In the genomic region with DNA sequence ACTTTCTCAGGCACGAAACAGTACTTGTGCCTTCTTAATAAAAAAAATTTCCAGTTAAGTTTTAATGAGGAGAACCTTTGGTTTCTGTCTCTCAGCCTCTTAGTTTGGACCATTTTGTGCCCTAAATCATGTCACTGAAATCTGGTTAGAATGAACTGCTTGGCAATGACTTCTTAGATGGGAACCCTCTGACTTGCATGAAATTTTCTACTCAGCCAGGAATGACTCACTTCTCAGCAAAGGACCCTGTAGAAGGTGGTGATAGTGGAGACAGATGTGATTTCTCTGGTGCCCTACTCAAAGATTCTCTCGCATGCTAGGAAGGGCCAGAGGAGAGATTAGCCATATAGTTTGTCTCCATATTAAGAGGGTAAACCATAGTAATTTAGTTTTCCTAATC, we compare ENCODE assay signal across 29 cellular contexts. TPM values are rescaled to one million over a fixed set of nuclear protein-coding genes. Genes with fewer than 3 reads are reported as not detected.
DNase-seq lines count a peak whose midpoint lies in the region; ATAC-seq and TF ChIP-seq lines count a peak whose summit lies in the region.
"Had no signal": no experiment of that assay in that cellular context is flagged by ENCODE, and none has a peak within 500 bp of the region (broad histone marks: within the 10 kb centered on the region; RNA-seq: fewer than 3 reads in every experiment).

No MANE protein-coding gene starts in this region.

- peak in 1 of 2 donors; percentile 40 for DNase-seq in cardiac muscle cell (ENCODE audit: low read depth in 1 of 2, low spot score in 1 of 2)
- DNase-seq in Right ventricle myocardium superior: no peak
- DNase-seq in adrenal gland: peak in 1 of 7 donors; percentile 19
- DNase-seq in foreskin fibroblast: peak; percentile 58 to 70
- no peak for DNase-seq in stimulated activated CD8-positive, alpha-beta memory T cell treated with anti-CD3 and anti-CD28 coated beads, Interleukin-4, amount 100 ng/mL, for 48 hours
- DNase-seq in upper lobe of right lung: no peak
- DNase-seq in activated CD4-positive, alpha-beta T cell treated with anti-CD3 and anti-CD28 coated beads, Interleukin-2, amount 50 U/mL, for 1 hour: no peak
- DNase-seq: 8988T; activated CD4-positive, CD25-positive, alpha-beta regulatory T cell; activated CD8-positive, alpha-beta T cell treated with anti-CD3 and anti-CD28 coated beads, Interleukin-2, amount 10 ng/mL, durations not matched to agents 7 days and 5 days; activated naive CD4-positive, alpha-beta T cell treated with Interleukin-2 at 50 U/mL for 16 hours; activated T-cell treated with anti-CD3 and anti-CD28 coated beads, Interleukin-2, amount 50 U/mL, for 1 hour; effector memory CD8-positive, alpha-beta T cell; esophagus squamous epithelium; GF-D8; heart right ventricle; left lung; mucosa of descending colon; NCI-H1092; NCI-H2081; NCI-H510A; RPMI8226; stimulated activated CD4-positive, alpha-beta T cell treated with anti-CD3 and anti-CD28 coated beads, Interleukin-2, amount 100 ng/mL, for 48 hours had no signal

- ATAC-seq in Right ventricle myocardium superior (ENCODE audit: poor library complexity) (no peak), HG02885 (IDR thresholded peaks at IDR 0.05; ENCODE audit: poor library complexity, unreplicated experiment) (no peak), upper lobe of right lung (no peak)
- ATAC-seq: activated CD8-positive, alpha-beta T cell treated with anti-CD3 and anti-CD28 coated beads, Interleukin-2, amount 10 ng/mL, durations not matched to agents 7 days and 5 days; effector memory CD8-positive, alpha-beta T cell; heart right ventricle; left lung; mucosa of descending colon had no signal

- no peaks in the 10 kb centered on the region for H3K27me3 ChIP-seq in cardiac muscle cell
- H3K27me3 ChIP-seq in adrenal gland: no peaks in the 10 kb centered on the region
- H3K27me3 ChIP-seq in upper lobe of right lung: no peaks in the 10 kb centered on the region
- H3K27me3 ChIP-seq: ascending aorta, BLaER1, esophagus squamous epithelium, heart right ventricle, left lung had no signal

- H3K27ac ChIP-seq in cardiac muscle cell (peak overlapping the region; percentile 92), adrenal gland (peak overlapping the region in 4 of 5 donors; percentile 18 to 84 (median 48)), upper lobe of right lung (no peak overlapping the region)
- H3K27ac ChIP-seq: ascending aorta, BLaER1, esophagus squamous epithelium, heart right ventricle, left lung had no signal

- H3K36me3 ChIP-seq in cardiac muscle cell (no peaks in the 10 kb centered on the region), adrenal gland (replicated peaks in 1 of 2) (no peaks in the 10 kb centered on the region), upper lobe of right lung (no peaks in the 10 kb centered on the region)
- H3K36me3 ChIP-seq: ascending aorta, BLaER1, esophagus squamous epithelium, heart right ventricle, left lung had no signal

- no peak for TF ChIP-seq CTCF in cardiac muscle cell (IDR thresholded peaks at IDR 0.05; ENCODE audit: low read depth, low read length)
- no peak for TF ChIP-seq CTCF in adrenal gland (IDR thresholded peaks at IDR 0.05)
- TF ChIP-seq CTCF in foreskin fibroblast (IDR thresholded peaks at IDR 0.05; ENCODE audit: low read depth, low read length): no peak
- TF ChIP-seq CTCF in upper lobe of right lung (IDR thresholded peaks at IDR 0.05): no peak

- no peak overlapping the region for H3K4me3 ChIP-seq in cardiac muscle cell
- no peak overlapping the region for H3K4me3 ChIP-seq in adrenal gland
- H3K4me3 ChIP-seq in foreskin fibroblast (ENCODE audit: low read depth in 1 of 2, low read length in 2 of 2): no peak overlapping the region
- H3K4me3 ChIP-seq in upper lobe of right lung: no peak overlapping the region
- H3K4me3 ChIP-seq: ascending aorta, BLaER1, esophagus squamous epithelium, heart right ventricle, left lung, mucosa of descending colon, smooth muscle cell had no signal

- intact Hi-C loops in Right ventricle myocardium superior (cut with DNase I): no loop called here
- intact Hi-C loops in adrenal gland (cut with DNase I): no loop called here
- intact Hi-C loops in upper lobe of right lung (cut with DNase I): no loop called here

- H3K9me3 ChIP-seq in cardiac muscle cell (ENCODE audit: low read depth) (no peaks in the 10 kb centered on the region), adrenal gland (replicated peaks in 1 of 3) (no peaks in the 10 kb centered on the region), upper lobe of right lung (no peaks in the 10 kb centered on the region)
- H3K9me3 ChIP-seq: ascending aorta, BLaER1, esophagus squamous epithelium, heart right ventricle, left lung, mucosa of descending colon had no signal

- 62 to 68% (median 63%) methylated on average over 2 of the region's 2 CpGs for WGBS in adrenal gland, 4 donors

- peaks cover 44% of the 10 kb centered on the region for H3K4me1 ChIP-seq in cardiac muscle cell (ENCODE audit: low read depth)
- H3K4me1 ChIP-seq in adrenal gland (replicated peaks in 1 of 2): peaks cover 27 to 31% of the 10 kb centered on the region in 2 donors
- H3K4me1 ChIP-seq in upper lobe of right lung: peaks cover 6% of the 10 kb centered on the region
- H3K4me1 ChIP-seq: ascending aorta, BLaER1 had no signal

- TF ChIP-seq POLR2A in adrenal gland (IDR thresholded peaks at IDR 0.05): no peak

RNA-seq across cellular contexts. Expression of a gene that starts 50.5 kb away (rescaled TPM):
- 37.5 and 50.0 TPM in 2 replicates for total RNA-seq in cardiac muscle cell
- 74.1 and 81.0 TPM in 2 replicates for polyA plus RNA-seq in cardiac muscle cell
- 5.4 TPM for total RNA-seq in Right ventricle myocardium superior
- total RNA-seq in adrenal gland: 10 to 100 TPM in 1 of 8 donors, 1 to 10 TPM in 7; 1.3 to 11.0 (median 4.2) TPM
- 1 to 10 TPM; 2.8 to 3.1 (median 3.1) TPM for polyA plus RNA-seq in adrenal gland
- 2.2 TPM for total RNA-seq in upper lobe of right lung
- total RNA-seq: ascending aorta, HT-29, pulmonary artery endothelial cell had no signal

Comparison
In these comparisons a context has a peak if more than half of its experiments do, and no peak if none do; other contexts are left out.
1. DNase-seq: peak in foreskin fibroblast (2 of 2); none in Right ventricle myocardium superior (single experiment), stimulated activated CD8-positive, alpha-beta memory T cell treated with anti-CD3 and anti-CD28 coated beads, Interleukin-4, amount 100 ng/mL, for 48 hours (single experiment), upper lobe of right lung (single experiment) and activated CD4-positive, alpha-beta T cell treated with anti-CD3 and anti-CD28 coated beads, Interleukin-2, amount 50 U/mL, for 1 hour (single experiment).